8 cellular contexts compared by ENCODE assay signal in the genomic region with DNA sequence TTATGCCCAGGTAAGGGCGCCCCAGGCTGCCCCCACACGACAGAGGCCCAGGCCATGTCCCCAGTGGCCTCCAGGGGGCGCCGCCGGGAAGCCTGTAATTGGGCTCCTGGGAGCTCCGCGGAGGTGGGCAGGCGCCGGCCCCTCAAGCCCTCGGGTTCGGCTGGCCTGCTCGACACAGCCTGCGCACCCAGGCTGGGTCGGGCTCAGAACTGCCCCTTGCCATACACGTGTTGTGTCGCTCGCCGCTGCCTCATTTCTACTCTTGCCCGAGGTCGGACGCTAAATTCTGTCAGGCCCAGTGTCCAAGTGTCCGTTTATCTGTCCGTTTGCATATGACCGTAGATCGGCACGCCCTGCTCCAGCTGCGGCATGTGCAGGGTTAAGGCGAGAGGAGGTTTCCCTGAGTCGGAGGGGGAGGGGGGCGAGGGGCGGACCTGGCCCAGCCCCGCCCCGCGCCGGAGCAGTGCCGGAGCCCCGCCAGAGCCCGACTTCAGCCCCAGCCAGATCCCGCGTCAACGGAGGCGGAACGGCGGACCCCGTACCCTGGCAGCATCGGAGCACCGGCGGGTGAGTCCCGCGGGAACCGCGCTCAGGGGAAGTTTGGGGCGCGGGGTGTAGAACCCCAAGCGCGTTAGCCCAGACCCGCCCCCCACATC. TPM values are rescaled to one million over a fixed set of nuclear protein-coding genes. Genes with fewer than 3 reads are reported as not detected.
DNase-seq lines count a peak whose midpoint lies in the region; ATAC-seq and TF ChIP-seq lines count a peak whose summit lies in the region.

A gene (plus strand): TSS at position 480 of the 656 bp plus-strand sequence. CDS start 1,172 bp downstream, outside the sequence.

- 0 out of 2 replicates have a peak, but pooled peaks cover 5% of the 10 kb centered on the region for H3K4me1 ChIP-seq in PC-9 (replicated peaks; ENCODE audit: insufficient read depth)
- H3K4me1 ChIP-seq in esophagus squamous epithelium, result peaks cover 36 to 63% (median 38%) of the 10 kb centered on the region in 3 donors

- H3K27me3 ChIP-seq in PC-9 (ENCODE audit: insufficient read depth, low read depth) (no peaks in the 10 kb centered on the region), esophagus squamous epithelium (no peaks in the 10 kb centered on the region)

- no peaks in the 10 kb centered on the region for H3K9me2 ChIP-seq in PC-9 (ENCODE audit: insufficient read depth)

- H2AFZ ChIP-seq in PC-9, result peak within 1 kb of the TSS; percentile 58; the same call in 1 of the 2 replicates

- WGBS in esophagus squamous epithelium, 2 donors, result 0% methylated on average over 3 of the region's 57 CpGs; no CpG with 5 or more reads in 1 of the 2 donors

- H3K36me3 ChIP-seq in PC-9 (ENCODE audit: low read depth) (no peaks in the 10 kb centered on the region), esophagus squamous epithelium (peaks cover 0 to 30% (median 14%) of the 10 kb centered on the region in 3 donors)

- peak; percentile 85 for DNase-seq in HK-2 (ENCODE audit: unreplicated experiment)
- peak; percentile 33 to 76 for DNase-seq in PC-9
- DNase-seq in activated T-helper 1 cell treated with Interleukin-2 at 50 U/mL for 16 hours (ENCODE audit: low read depth), result peak; percentile 68
- no peak for DNase-seq in esophagus squamous epithelium (lab: John Stamatoyannopoulos, UW)
- DNase-seq in myocyte (ENCODE audit: low read depth), result peak; percentile 89
- peak; percentile 63 to 66 for DNase-seq in stimulated activated CD8-positive, alpha-beta memory T cell treated with anti-CD3 and anti-CD28 coated beads, Interleukin-7, amount 100 ng/mL, for 1 hour (ENCODE audit: low read depth in 2 of 2)

- POLR2A ChIA-PET in PC-9 (lab: Charles Lee; ENCODE audit: unreplicated experiment), result interaction anchor here (1.3 kb wide), 1 partner anchor 78 kb away, joined by 4 read pairs; no protein-coding TSS in a partner anchor

- H4K20me1 ChIP-seq in PC-9 (ENCODE audit: insufficient read depth), result no peaks in the 10 kb centered on the region

- no peaks in the 10 kb centered on the region for H3F3A ChIP-seq in PC-9 (ENCODE audit: insufficient read depth, low read depth)

- peak within 1 kb of the TSS; percentile 64 for H3K4me2 ChIP-seq in PC-9

- TF ChIP-seq CTCF in GM12875 (IDR thresholded peaks at IDR 0.05; ENCODE audit: borderline replicate concordance, insufficient read depth, low read depth, low read length) (peak; percentile 97), PC-9 (conservative IDR thresholded peaks at IDR 0.05) (peak; percentile 85), esophagus squamous epithelium (IDR thresholded peaks at IDR 0.05) (peak; percentile 90 to 98 (median 97))

- no peak for ATAC-seq in HG02973 (IDR thresholded peaks at IDR 0.05; ENCODE audit: unreplicated experiment)

- peak in 2 of 4 donors; percentile 50 to 58 for TF ChIP-seq POLR2A in esophagus squamous epithelium (IDR thresholded peaks at IDR 0.05)

- 0 out of 2 replicates have a peak, but pooled peaks cover 4% of the 10 kb centered on the region for H3K79me2 ChIP-seq in PC-9 (ENCODE audit: low read depth)

- CTCF ChIA-PET in PC-9 (lab: Charles Lee), result no interaction called here

- intact Hi-C loops in PC-9 (cut with micrococcal nuclease; ENCODE audit: unreplicated experiment), result loop anchor here (2.0 to 10.0 kb wide), 3 partner anchors 66 to 276 kb away; no protein-coding TSS in a partner anchor
- intact Hi-C loops in esophagus squamous epithelium (cut with DNase I), result loop anchor here (10.0 kb wide), 2 partner anchors 104 to 164 kb away; a partner anchor contains a TSS

- peak within 1 kb of the TSS; percentile 53 for H3K4me3 ChIP-seq in GM12875 (ENCODE audit: low read depth, low read length)
- peak within 1 kb of the TSS; percentile 49; the same call in 1 of the 2 replicates for H3K4me3 ChIP-seq in PC-9
- peak within 1 kb of the TSS; percentile 52 to 84 (median 80) for H3K4me3 ChIP-seq in esophagus squamous epithelium

- no peaks in the 10 kb centered on the region for H3K9me3 ChIP-seq in PC-9 (ENCODE audit: insufficient read depth, low read depth)
- no peaks in the 10 kb centered on the region for H3K9me3 ChIP-seq in esophagus squamous epithelium

- H3K27ac ChIP-seq in PC-9, result no peak within 1 kb of the TSS
- H3K27ac ChIP-seq in esophagus squamous epithelium, result peak within 1 kb of the TSS; percentile 84 to 94 (median 89)

- no TSS peak for BruUV-seq in PC-9 (replicated peaks; lab: Mats Ljungman, UMichigan)

RNA-seq across cellular contexts. Expression of the gene that starts here (rescaled TPM):
- total RNA-seq in PC-9 (2021) (13.1 and 15.3 TPM in 2 replicates), esophagus squamous epithelium (10 to 100 TPM; 18.0 to 58.6 (median 46.3) TPM), myocyte (28.7 and 45.0 TPM in 2 replicates)
- polyA plus RNA-seq in myocyte (2012), result 23.1 TPM
